ENCODE assay signal across 1 cellular context in genomic region chr3:170768334-170768801, GRCh38.
TF ChIP-seq lines count a peak whose summit lies in the region.

No MANE protein-coding gene starts in this region.

TF ChIP-seq in K562, 482 proteins besides CTCF, POLR2A, EP300 and RAD21 (continued from another document and continues in another):
- TF ChIP-seq ZBTB2 (IDR thresholded peaks at IDR 0.05) (no peak), NR2F6 (CRISPR knock-in tag; IDR thresholded peaks at IDR 0.05) (no peak), RERE (CRISPR knock-in tag; IDR thresholded peaks at IDR 0.05; ENCODE audit: borderline replicate concordance) (no peak), MBD1 (CRISPR knock-in tag; IDR thresholded peaks at IDR 0.05) (no peak), ZNF75A (CRISPR knock-in tag; IDR thresholded peaks at IDR 0.05) (0 out of 2 replicates have a peak, but pooled peaks have one; percentile 9), ZFP1 (CRISPR knock-in tag; IDR thresholded peaks at IDR 0.05) (0 out of 2 replicates have a peak, but pooled peaks have one; percentile 9), SAFB2 (IDR thresholded peaks at IDR 0.05; ENCODE audit: borderline replicate concordance, low read depth, low read length, severe bottlenecking) (no peak), ARID3A (IDR thresholded peaks at IDR 0.05; ENCODE audit: borderline replicate concordance, low read depth, low read length) (no peak), ZZZ3 (IDR thresholded peaks at IDR 0.05) (no peak), NR2C1 (IDR thresholded peaks at IDR 0.05) (no peak), NR2C1 (tag; IDR thresholded peaks at IDR 0.05) (0 out of 2 replicates have a peak, but pooled peaks have one; percentile 19), ZKSCAN1 (IDR thresholded peaks at IDR 0.05; ENCODE audit: low read depth, low read length) (no peak), SREBF2 (CRISPR knock-in tag; IDR thresholded peaks at IDR 0.05) (no peak), TEAD2 (tag; IDR thresholded peaks at IDR 0.05) (no peak), KDM2B (CRISPR knock-in tag; IDR thresholded peaks at IDR 0.05) (no peak), SMAD2 (IDR thresholded peaks at IDR 0.05; ENCODE audit: low read depth, low read length) (no peak), HSF4 (CRISPR knock-in tag; IDR thresholded peaks at IDR 0.05; ENCODE audit: borderline replicate concordance) (peak; percentile 70; the same call in 1 of the 2 replicates), HMBOX1 (IDR thresholded peaks at IDR 0.05) (peak; percentile 61), ZNF830 (CRISPR knock-in tag; IDR thresholded peaks at IDR 0.05) (no peak), RNF2 (IDR thresholded peaks at IDR 0.05) (no peak), ZNF518B (CRISPR knock-in tag; IDR thresholded peaks at IDR 0.05) (no peak), CEBPZ (IDR thresholded peaks at IDR 0.05; ENCODE audit: borderline replicate concordance, low read depth, low read length) (no peak), USF2 (CRISPR knock-in tag; IDR thresholded peaks at IDR 0.05) (0 out of 2 replicates have a peak, but pooled peaks have one; percentile 2), CUX1 (CRISPR knock-in tag; IDR thresholded peaks at IDR 0.05) (no peak), HCFC1 (IDR thresholded peaks at IDR 0.05; ENCODE audit: low read depth, low read length) (no peak), BMI1 (IDR thresholded peaks at IDR 0.05; ENCODE audit: low read length) (no peak), OTX1 (CRISPR knock-in tag; IDR thresholded peaks at IDR 0.05) (no peak), SMAD4 (CRISPR knock-in tag; conservative IDR thresholded peaks at IDR 0.05) (peak; percentile 83), ZNF445 (CRISPR knock-in tag; IDR thresholded peaks at IDR 0.05; ENCODE audit: low read depth) (no peak)
